Comparison of ENCODE assay signal across 8 cellular contexts in genomic region chr4:125283702-125284279, GRCh38. TPM values are rescaled to one million over a fixed set of nuclear protein-coding genes. Genes with fewer than 3 reads are reported as not detected.
DNase-seq lines count a peak whose midpoint lies in the region; ATAC-seq, FAIRE-seq and TF ChIP-seq lines count a peak whose summit lies in the region.

No MANE protein-coding gene starts in this region.

- H2AFZ ChIP-seq in GM23338: no peak overlapping the region

- no peaks in the 10 kb centered on the region for H3K27me3 ChIP-seq in GM23338 (ENCODE audit: insufficient read depth)
- no peaks in the 10 kb centered on the region for H3K27me3 ChIP-seq in testis

- peaks cover 11% of the 10 kb centered on the region for H3K4me1 Mint-ChIP-seq in GM23338

- no peak overlapping the region for H3K4me2 ChIP-seq in GM23338

- no peaks in the 10 kb centered on the region for H3K36me3 Mint-ChIP-seq in GM23338 (ENCODE audit: low read depth)

- H3K9me3 Mint-ChIP-seq in GM23338: no peaks in the 10 kb centered on the region

- FAIRE-seq in RCC 7860 (lab: Jason Lieb, UNC): peak; percentile 79

- H3K36me3 ChIP-seq in GM23338 (ENCODE audit: insufficient read depth) (no peaks in the 10 kb centered on the region), testis (ENCODE audit: low read depth, missing control alignments) (no peaks in the 10 kb centered on the region)

- H3K9me2 ChIP-seq in GM23338 (ENCODE audit: insufficient read depth): 0 out of 2 replicates have a peak, but pooled peaks cover 4% of the 10 kb centered on the region

- no peaks in the 10 kb centered on the region for H4K20me1 ChIP-seq in GM23338 (replicated peaks; ENCODE audit: insufficient read depth)

- no peaks in the 10 kb centered on the region for H3F3A ChIP-seq in GM23338 (replicated peaks; ENCODE audit: low read depth)

- peak; percentile 58 to 91 for TF ChIP-seq CTCF in GM23338 (conservative IDR thresholded peaks at IDR 0.05; ENCODE audit: low read depth in 2 of 2)
- TF ChIP-seq CTCF in testis (IDR thresholded peaks at IDR 0.05): peak; percentile 18 to 72 (median 30)

- no peak overlapping the region for H3K4me3 Mint-ChIP-seq in GM23338

- H3K79me2 ChIP-seq in GM23338 (replicated peaks; ENCODE audit: insufficient read depth): no peaks in the 10 kb centered on the region

- intact Hi-C loops in testis (cut with DNase I; ENCODE audit: low total_unique reads): loop anchor here (10.0 kb wide), 1 partner anchor 949 kb away; no protein-coding TSS in a partner anchor

- H3K4me3 ChIP-seq in GM23338 (no peak overlapping the region), testis (no peak overlapping the region)

- 4 to 6% methylated on average over 4 of the region's 4 CpGs for WGBS in testis, 2 donors

- no peaks in the 10 kb centered on the region for H3K9me3 ChIP-seq in testis

- no peak for ATAC-seq in GM23338
- no peak for ATAC-seq in HG02840 (IDR thresholded peaks at IDR 0.05; ENCODE audit: low FRiP score, unreplicated experiment)
- ATAC-seq in HG03442 (IDR thresholded peaks at IDR 0.05; ENCODE audit: unreplicated experiment): no peak

- no peaks in the 10 kb centered on the region for H3K4me1 ChIP-seq in GM23338 (ENCODE audit: insufficient read depth)
- no peaks in the 10 kb centered on the region for H3K4me1 ChIP-seq in testis

- H3K27ac ChIP-seq in GM23338 (ENCODE audit: low read depth) (no peak overlapping the region), testis (no peak overlapping the region)

- no peak for TF ChIP-seq POLR2A in testis (IDR thresholded peaks at IDR 0.05)

- peak; percentile 51 for DNase-seq in ELR (ENCODE audit: low read depth)
- DNase-seq in GM23338 (ENCODE audit: low spot score): peak; percentile 36
- DNase-seq in RCC 7860 (ENCODE audit: low spot score): peak; percentile 7
- peak; percentile 40 for DNase-seq in fibroblast of the conjunctiva (ENCODE audit: low read depth)
- DNase-seq in testis: no peak
- DNase-seq in NCI-H524 treated with DMSO at 0.1 percent for 48 hours (lab: John Stamatoyannopoulos, UW): no peak

- H3K27ac Mint-ChIP-seq in GM23338: no peak overlapping the region

- H3K27me3 Mint-ChIP-seq in GM23338 (ENCODE audit: insufficient read depth, low read depth, poor library complexity): no peaks in the 10 kb centered on the region

TF ChIP-seq in GM23338, 12 proteins besides CTCF, POLR2A, EP300 and RAD21 (continues in another document):
- TF ChIP-seq NANOG (IDR thresholded peaks at IDR 0.05; ENCODE audit: borderline replicate concordance): no peak
- TF ChIP-seq ETS1 (IDR thresholded peaks at IDR 0.05): no peak
- no peak for TF ChIP-seq ZNF462 (CRISPR knock-in tag; IDR thresholded peaks at IDR 0.05)
- TF ChIP-seq REST (IDR thresholded peaks at IDR 0.05; ENCODE audit: unreplicated experiment): no peak
- no peak for TF ChIP-seq EZH2 (IDR thresholded peaks at IDR 0.05; ENCODE audit: low read depth, unreplicated experiment)
- no peak for TF ChIP-seq ZNF331 (CRISPR knock-in tag; IDR thresholded peaks at IDR 0.05; ENCODE audit: low read depth)
- TF ChIP-seq STAT1 (IDR thresholded peaks at IDR 0.05; ENCODE audit: unreplicated experiment): no peak
- TF ChIP-seq ZNF114 (CRISPR knock-in tag; IDR thresholded peaks at IDR 0.05): no peak
- TF ChIP-seq POLR2AphosphoS5 (IDR thresholded peaks at IDR 0.05; ENCODE audit: low read depth): no peak
- no peak for TF ChIP-seq JUNB (IDR thresholded peaks at IDR 0.05; ENCODE audit: unreplicated experiment)

RNA-seq across cellular contexts. Expression of gene FAT4, which starts 31.0 kb away (rescaled TPM):
- total RNA-seq in GM23338 (2014; rRNA removed; shearing (Covaris generic)): 6.1 and 6.8 TPM in 2 replicates
- 0.53 and 0.68 TPM in 2 replicates for polyA plus RNA-seq in GM23338 (2016; fragmentation: Nextera tagmentation; extraction: Ambion mirVana)
- 1 to 10 TPM; 6.5 to 8.9 TPM for total RNA-seq in testis
- 2.8 TPM for polyA plus RNA-seq in testis (ENCODE audit: insufficient read depth, low read depth, low replicate concordance)

Comparison
In these comparisons a context has a peak if more than half of its experiments do, and no peak if none do; other contexts are left out.
1. DNase-seq: peak in ELR (single experiment), GM23338 (single experiment), RCC 7860 (single experiment) and fibroblast of the conjunctiva (single experiment); none in testis (single experiment) and NCI-H524 treated with DMSO at 0.1 percent for 48 hours (single experiment).